12 cellular contexts compared by ENCODE assay signal in the genomic region with DNA sequence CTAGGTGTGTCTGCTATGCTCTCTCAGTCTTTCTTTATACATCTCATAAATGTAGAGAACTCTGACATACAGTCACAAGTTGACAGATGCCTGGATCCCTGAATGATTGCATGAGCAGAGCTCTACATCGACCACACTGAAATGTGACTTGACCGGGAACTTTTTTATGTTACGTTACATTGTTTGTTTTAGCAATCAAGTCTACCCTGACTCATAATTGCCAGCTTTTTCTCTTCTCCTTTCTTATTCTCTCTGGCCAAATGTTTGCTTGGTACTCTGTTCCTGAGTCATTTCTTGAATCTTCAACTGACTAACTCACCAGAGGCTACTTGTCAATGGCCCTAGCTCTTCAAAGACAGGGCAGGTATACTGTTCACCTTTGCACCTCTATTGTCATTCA.
DNase-seq lines count a peak whose midpoint lies in the region; ATAC-seq and TF ChIP-seq lines count a peak whose summit lies in the region.
"Had no signal": no experiment of that assay in that cellular context is flagged by ENCODE, and none has a peak within 500 bp of the region (broad histone marks: within the 10 kb centered on the region; RNA-seq: fewer than 3 reads in every experiment).

No MANE protein-coding gene starts in this region.

- peak overlapping the region; percentile 27 for H3K27ac ChIP-seq in epithelial cell of prostate
- no peak overlapping the region for H3K27ac ChIP-seq in esophagus muscularis mucosa (replicated peaks in 1 of 4)
- H3K27ac ChIP-seq in suprapubic skin = no peak overlapping the region
- H3K27ac ChIP-seq: psoas muscle, thoracic aorta had no signal

- H3K4me1 ChIP-seq in esophagus muscularis mucosa = peaks cover 12 to 18% (median 15%) of the 10 kb centered on the region in 4 donors
- peaks cover 19% of the 10 kb centered on the region for H3K4me1 ChIP-seq in suprapubic skin
- H3K4me1 ChIP-seq: psoas muscle had no signal

- 86% methylated on average over 3 of the region's 3 CpGs for WGBS in esophagus muscularis mucosa
- WGBS in suprapubic skin = 69% methylated on average over 3 of the region's 3 CpGs

- no peaks in the 10 kb centered on the region for H3K27me3 ChIP-seq in esophagus muscularis mucosa
- no peaks in the 10 kb centered on the region for H3K27me3 ChIP-seq in suprapubic skin

- TF ChIP-seq EP300 in esophagus muscularis mucosa (IDR thresholded peaks at IDR 0.05) (no peak), suprapubic skin (IDR thresholded peaks at IDR 0.05) (no peak)

- TF ChIP-seq POLR2A in esophagus muscularis mucosa (IDR thresholded peaks at IDR 0.05; ENCODE audit: low read depth) = no peak
- TF ChIP-seq POLR2A in suprapubic skin (IDR thresholded peaks at IDR 0.05) = no peak

- peak; percentile 40 for DNase-seq in GM13977 (ENCODE audit: low spot score)
- peak; percentile 84 for DNase-seq in epithelial cell of prostate (ENCODE audit: low read depth, low spot score)
- DNase-seq in esophagus muscularis mucosa (ENCODE audit: extremely low spot score) = no peak
- DNase-seq in HuH-7.5 (ENCODE audit: low spot score) = no peak
- DNase-seq in suprapubic skin (ENCODE audit: low spot score in 2 of 2) = no peak
- no peak for DNase-seq in effector CD4-positive, alpha-beta T cell
- DNase-seq: glutamatergic neuron, NCI-H146, psoas muscle had no signal

- ATAC-seq in GM21423 (IDR thresholded peaks at IDR 0.05; ENCODE audit: unreplicated experiment) (peak; percentile 50), HG03457 (IDR thresholded peaks at IDR 0.05; ENCODE audit: unreplicated experiment) (peak; percentile 72)
- ATAC-seq: psoas muscle had no signal

- intact Hi-C loops in esophagus muscularis mucosa (cut with DNase I) = no loop called here

- H3K4me3 ChIP-seq in esophagus muscularis mucosa (no peak overlapping the region), suprapubic skin (no peak overlapping the region)
- H3K4me3 ChIP-seq: psoas muscle, thoracic aorta had no signal

- no peaks in the 10 kb centered on the region for H3K9me3 ChIP-seq in esophagus muscularis mucosa
- no peaks in the 10 kb centered on the region for H3K9me3 ChIP-seq in suprapubic skin
- H3K9me3 ChIP-seq: psoas muscle, thoracic aorta had no signal

- TF ChIP-seq CTCF in GM13977 (IDR thresholded peaks at IDR 0.05; ENCODE audit: extremely low read depth, insufficient read depth, missing control alignments) = no peak
- TF ChIP-seq CTCF in esophagus muscularis mucosa (IDR thresholded peaks at IDR 0.05) = no peak
- no peak for TF ChIP-seq CTCF in suprapubic skin (IDR thresholded peaks at IDR 0.05)

- H3K36me3 ChIP-seq in esophagus muscularis mucosa = no peaks in the 10 kb centered on the region
- H3K36me3 ChIP-seq in suprapubic skin = no peaks in the 10 kb centered on the region
- H3K36me3 ChIP-seq: thoracic aorta had no signal

- in situ Hi-C loops in GM13977 (cut with MboI; ENCODE audit: low pct_unique_long_range_greater_than_20kb, low sequenced_read_pairs, unreplicated experiment) = no loop called here

Comparison
In these comparisons a context has a peak if more than half of its experiments do, and no peak if none do; other contexts are left out.
1. DNase-seq: peak in GM13977 (single experiment) and epithelial cell of prostate (single experiment); none in esophagus muscularis mucosa (single experiment), HuH-7.5 (single experiment), suprapubic skin (0 of 2) and effector CD4-positive, alpha-beta T cell (single experiment).